1 cellular context compared by ENCODE assay signal in the genomic region with DNA sequence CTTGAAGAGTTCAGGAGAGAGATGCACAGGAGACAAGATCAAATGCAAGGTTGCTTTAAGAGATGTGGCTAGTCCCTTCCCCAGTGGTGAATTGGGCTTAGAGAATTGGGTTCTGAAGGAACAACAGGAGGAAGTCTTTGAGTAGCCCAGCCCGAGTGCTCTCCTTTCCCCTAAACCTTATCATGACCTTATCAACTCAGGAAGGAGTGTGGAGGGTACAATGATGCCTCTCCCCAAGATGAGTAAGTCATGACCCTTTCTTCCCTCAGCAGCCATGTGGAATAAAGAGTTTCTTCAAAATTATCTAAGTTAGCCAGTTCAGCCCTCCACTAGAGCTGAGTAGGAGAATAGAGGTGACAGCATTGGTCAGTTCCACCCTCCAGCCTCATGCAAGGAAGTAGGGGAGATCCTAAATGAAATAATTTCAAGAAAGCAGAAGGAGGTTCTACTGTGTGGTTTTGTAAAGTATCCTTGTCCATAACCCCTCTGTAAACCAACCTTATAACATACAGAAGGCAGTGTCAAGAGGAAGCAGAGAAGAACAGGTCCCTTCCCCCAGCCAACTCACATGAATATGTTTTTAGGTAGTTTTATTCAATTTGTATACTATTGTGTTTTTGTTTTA.
TF ChIP-seq lines count a peak whose summit lies in the region.

No MANE protein-coding gene starts in this region.

TF ChIP-seq in HepG2, 621 proteins besides CTCF, POLR2A, EP300 and RAD21 (continued from another document):
- TF ChIP-seq, protein P1, sequence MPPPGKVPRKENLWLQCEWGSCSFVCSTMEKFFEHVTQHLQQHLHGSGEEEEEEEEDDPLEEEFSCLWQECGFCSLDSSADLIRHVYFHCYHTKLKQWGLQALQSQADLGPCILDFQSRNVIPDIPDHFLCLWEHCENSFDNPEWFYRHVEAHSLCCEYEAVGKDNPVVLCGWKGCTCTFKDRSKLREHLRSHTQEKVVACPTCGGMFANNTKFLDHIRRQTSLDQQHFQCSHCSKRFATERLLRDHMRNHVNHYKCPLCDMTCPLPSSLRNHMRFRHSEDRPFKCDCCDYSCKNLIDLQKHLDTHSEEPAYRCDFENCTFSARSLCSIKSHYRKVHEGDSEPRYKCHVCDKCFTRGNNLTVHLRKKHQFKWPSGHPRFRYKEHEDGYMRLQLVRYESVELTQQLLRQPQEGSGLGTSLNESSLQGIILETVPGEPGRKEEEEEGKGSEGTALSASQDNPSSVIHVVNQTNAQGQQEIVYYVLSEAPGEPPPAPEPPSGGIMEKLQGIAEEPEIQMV (CRISPR knock-in tag; IDR thresholded peaks at IDR 0.05; ENCODE audit: low read depth): no peak
- TF ChIP-seq MED8 (CRISPR knock-in tag; IDR thresholded peaks at IDR 0.05; ENCODE audit: insufficient replicate concordance) (no peak), ZNF121 (CRISPR knock-in tag; IDR thresholded peaks at IDR 0.05) (no peak), ZNF329 (CRISPR knock-in tag; IDR thresholded peaks at IDR 0.05; ENCODE audit: low read depth) (no peak), NFRKB (IDR thresholded peaks at IDR 0.05) (no peak), TEAD2 (CRISPR knock-in tag; IDR thresholded peaks at IDR 0.05) (no peak), ZC3H13 (CRISPR knock-in tag; IDR thresholded peaks at IDR 0.05) (no peak), RFX1 (IDR thresholded peaks at IDR 0.05) (no peak), ATF1 (CRISPR knock-in tag; IDR thresholded peaks at IDR 0.05) (no peak)
- TF ChIP-seq, protein P2, sequence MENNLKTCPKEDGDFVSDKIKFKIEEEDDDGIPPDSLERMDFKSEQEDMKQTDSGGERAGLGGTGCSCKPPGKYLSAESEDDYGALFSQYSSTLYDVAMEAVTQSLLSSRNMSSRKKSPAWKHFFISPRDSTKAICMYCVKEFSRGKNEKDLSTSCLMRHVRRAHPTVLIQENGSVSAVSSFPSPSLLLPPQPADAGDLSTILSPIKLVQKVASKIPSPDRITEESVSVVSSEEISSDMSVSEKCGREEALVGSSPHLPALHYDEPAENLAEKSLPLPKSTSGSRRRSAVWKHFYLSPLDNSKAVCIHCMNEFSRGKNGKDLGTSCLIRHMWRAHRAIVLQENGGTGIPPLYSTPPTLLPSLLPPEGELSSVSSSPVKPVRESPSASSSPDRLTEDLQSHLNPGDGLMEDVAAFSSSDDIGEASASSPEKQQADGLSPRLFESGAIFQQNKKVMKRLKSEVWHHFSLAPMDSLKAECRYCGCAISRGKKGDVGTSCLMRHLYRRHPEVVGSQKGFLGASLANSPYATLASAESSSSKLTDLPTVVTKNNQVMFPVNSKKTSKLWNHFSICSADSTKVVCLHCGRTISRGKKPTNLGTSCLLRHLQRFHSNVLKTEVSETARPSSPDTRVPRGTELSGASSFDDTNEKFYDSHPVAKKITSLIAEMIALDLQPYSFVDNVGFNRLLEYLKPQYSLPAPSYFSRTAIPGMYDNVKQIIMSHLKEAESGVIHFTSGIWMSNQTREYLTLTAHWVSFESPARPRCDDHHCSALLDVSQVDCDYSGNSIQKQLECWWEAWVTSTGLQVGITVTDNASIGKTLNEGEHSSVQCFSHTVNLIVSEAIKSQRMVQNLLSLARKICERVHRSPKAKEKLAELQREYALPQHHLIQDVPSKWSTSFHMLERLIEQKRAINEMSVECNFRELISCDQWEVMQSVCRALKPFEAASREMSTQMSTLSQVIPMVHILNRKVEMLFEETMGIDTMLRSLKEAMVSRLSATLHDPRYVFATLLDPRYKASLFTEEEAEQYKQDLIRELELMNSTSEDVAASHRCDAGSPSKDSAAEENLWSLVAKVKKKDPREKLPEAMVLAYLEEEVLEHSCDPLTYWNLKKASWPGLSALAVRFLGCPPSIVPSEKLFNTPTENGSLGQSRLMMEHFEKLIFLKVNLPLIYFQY (CRISPR knock-in tag; IDR thresholded peaks at IDR 0.05; ENCODE audit: borderline replicate concordance): no peak
- TF ChIP-seq, protein P3, sequence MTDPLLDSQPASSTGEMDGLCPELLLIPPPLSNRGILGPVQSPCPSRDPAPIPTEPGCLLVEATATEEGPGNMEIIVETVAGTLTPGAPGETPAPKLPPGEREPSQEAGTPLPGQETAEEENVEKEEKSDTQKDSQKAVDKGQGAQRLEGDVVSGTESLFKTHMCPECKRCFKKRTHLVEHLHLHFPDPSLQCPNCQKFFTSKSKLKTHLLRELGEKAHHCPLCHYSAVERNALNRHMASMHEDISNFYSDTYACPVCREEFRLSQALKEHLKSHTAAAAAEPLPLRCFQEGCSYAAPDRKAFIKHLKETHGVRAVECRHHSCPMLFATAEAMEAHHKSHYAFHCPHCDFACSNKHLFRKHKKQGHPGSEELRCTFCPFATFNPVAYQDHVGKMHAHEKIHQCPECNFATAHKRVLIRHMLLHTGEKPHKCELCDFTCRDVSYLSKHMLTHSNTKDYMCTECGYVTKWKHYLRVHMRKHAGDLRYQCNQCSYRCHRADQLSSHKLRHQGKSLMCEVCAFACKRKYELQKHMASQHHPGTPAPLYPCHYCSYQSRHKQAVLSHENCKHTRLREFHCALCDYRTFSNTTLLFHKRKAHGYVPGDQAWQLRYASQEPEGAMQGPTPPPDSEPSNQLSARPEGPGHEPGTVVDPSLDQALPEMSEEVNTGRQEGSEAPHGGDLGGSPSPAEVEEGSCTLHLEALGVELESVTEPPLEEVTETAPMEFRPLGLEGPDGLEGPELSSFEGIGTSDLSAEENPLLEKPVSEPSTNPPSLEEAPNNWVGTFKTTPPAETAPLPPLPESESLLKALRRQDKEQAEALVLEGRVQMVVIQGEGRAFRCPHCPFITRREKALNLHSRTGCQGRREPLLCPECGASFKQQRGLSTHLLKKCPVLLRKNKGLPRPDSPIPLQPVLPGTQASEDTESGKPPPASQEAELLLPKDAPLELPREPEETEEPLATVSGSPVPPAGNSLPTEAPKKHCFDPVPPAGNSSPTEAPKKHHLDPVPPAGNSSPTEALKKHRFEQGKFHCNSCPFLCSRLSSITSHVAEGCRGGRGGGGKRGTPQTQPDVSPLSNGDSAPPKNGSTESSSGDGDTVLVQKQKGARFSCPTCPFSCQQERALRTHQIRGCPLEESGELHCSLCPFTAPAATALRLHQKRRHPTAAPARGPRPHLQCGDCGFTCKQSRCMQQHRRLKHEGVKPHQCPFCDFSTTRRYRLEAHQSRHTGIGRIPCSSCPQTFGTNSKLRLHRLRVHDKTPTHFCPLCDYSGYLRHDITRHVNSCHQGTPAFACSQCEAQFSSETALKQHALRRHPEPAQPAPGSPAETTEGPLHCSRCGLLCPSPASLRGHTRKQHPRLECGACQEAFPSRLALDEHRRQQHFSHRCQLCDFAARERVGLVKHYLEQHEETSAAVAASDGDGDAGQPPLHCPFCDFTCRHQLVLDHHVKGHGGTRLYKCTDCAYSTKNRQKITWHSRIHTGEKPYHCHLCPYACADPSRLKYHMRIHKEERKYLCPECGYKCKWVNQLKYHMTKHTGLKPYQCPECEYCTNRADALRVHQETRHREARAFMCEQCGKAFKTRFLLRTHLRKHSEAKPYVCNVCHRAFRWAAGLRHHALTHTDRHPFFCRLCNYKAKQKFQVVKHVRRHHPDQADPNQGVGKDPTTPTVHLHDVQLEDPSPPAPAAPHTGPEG (CRISPR knock-in tag; IDR thresholded peaks at IDR 0.05): no peak
- TF ChIP-seq, protein P4, sequence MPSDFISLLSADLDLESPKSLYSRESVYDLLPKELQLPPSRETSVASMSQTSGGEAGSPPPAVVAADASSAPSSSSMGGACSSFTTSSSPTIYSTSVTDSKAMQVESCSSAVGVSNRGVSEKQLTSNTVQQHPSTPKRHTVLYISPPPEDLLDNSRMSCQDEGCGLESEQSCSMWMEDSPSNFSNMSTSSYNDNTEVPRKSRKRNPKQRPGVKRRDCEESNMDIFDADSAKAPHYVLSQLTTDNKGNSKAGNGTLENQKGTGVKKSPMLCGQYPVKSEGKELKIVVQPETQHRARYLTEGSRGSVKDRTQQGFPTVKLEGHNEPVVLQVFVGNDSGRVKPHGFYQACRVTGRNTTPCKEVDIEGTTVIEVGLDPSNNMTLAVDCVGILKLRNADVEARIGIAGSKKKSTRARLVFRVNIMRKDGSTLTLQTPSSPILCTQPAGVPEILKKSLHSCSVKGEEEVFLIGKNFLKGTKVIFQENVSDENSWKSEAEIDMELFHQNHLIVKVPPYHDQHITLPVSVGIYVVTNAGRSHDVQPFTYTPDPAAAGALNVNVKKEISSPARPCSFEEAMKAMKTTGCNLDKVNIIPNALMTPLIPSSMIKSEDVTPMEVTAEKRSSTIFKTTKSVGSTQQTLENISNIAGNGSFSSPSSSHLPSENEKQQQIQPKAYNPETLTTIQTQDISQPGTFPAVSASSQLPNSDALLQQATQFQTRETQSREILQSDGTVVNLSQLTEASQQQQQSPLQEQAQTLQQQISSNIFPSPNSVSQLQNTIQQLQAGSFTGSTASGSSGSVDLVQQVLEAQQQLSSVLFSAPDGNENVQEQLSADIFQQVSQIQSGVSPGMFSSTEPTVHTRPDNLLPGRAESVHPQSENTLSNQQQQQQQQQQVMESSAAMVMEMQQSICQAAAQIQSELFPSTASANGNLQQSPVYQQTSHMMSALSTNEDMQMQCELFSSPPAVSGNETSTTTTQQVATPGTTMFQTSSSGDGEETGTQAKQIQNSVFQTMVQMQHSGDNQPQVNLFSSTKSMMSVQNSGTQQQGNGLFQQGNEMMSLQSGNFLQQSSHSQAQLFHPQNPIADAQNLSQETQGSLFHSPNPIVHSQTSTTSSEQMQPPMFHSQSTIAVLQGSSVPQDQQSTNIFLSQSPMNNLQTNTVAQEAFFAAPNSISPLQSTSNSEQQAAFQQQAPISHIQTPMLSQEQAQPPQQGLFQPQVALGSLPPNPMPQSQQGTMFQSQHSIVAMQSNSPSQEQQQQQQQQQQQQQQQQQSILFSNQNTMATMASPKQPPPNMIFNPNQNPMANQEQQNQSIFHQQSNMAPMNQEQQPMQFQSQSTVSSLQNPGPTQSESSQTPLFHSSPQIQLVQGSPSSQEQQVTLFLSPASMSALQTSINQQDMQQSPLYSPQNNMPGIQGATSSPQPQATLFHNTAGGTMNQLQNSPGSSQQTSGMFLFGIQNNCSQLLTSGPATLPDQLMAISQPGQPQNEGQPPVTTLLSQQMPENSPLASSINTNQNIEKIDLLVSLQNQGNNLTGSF (CRISPR knock-in tag; IDR thresholded peaks at IDR 0.05): no peak
- TF ChIP-seq, protein P5, sequence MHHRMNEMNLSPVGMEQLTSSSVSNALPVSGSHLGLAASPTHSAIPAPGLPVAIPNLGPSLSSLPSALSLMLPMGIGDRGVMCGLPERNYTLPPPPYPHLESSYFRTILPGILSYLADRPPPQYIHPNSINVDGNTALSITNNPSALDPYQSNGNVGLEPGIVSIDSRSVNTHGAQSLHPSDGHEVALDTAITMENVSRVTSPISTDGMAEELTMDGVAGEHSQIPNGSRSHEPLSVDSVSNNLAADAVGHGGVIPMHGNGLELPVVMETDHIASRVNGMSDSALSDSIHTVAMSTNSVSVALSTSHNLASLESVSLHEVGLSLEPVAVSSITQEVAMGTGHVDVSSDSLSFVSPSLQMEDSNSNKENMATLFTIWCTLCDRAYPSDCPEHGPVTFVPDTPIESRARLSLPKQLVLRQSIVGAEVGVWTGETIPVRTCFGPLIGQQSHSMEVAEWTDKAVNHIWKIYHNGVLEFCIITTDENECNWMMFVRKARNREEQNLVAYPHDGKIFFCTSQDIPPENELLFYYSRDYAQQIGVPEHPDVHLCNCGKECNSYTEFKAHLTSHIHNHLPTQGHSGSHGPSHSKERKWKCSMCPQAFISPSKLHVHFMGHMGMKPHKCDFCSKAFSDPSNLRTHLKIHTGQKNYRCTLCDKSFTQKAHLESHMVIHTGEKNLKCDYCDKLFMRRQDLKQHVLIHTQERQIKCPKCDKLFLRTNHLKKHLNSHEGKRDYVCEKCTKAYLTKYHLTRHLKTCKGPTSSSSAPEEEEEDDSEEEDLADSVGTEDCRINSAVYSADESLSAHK (CRISPR knock-in tag; IDR thresholded peaks at IDR 0.05; ENCODE audit: borderline replicate concordance): no peak
- TF ChIP-seq, protein P6, sequence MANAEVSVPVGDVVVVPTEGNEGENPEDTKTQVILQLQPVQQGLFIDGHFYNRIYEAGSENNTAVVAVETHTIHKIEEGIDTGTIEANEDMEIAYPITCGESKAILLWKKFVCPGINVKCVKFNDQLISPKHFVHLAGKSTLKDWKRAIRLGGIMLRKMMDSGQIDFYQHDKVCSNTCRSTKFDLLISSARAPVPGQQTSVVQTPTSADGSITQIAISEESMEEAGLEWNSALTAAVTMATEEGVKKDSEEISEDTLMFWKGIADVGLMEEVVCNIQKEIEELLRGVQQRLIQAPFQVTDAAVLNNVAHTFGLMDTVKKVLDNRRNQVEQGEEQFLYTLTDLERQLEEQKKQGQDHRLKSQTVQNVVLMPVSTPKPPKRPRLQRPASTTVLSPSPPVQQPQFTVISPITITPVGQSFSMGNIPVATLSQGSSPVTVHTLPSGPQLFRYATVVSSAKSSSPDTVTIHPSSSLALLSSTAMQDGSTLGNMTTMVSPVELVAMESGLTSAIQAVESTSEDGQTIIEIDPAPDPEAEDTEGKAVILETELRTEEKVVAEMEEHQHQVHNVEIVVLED (CRISPR knock-in tag; IDR thresholded peaks at IDR 0.05; ENCODE audit: borderline replicate concordance): no peak
